Comparison of ENCODE assay signal across 16 cellular contexts in the genomic region with DNA sequence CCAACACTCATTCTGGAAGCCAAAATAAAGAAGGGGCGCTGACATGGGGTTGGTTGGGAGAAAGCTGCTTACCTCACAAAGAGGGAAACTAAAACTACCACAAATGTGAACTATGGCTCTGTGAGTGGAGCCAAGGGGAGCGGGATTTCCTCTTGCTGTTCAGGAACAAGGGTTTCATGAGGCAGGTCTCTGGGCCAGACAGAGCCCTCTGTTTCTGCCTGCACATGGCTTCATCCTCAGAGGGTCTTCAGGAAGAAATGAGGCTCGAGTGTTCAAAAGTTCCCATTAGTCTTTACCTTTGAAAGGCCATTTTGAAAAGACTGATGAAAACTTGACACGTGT. TPM values are rescaled to one million over a fixed set of nuclear protein-coding genes. Genes with fewer than 3 reads are reported as not detected.
A peak's percentile ranks its signal among the peaks of the same experiment; 100 is the strongest.
DNase-seq lines count a peak whose midpoint lies in the region; ATAC-seq and TF ChIP-seq lines count a peak whose summit lies in the region.
"Had no signal": no experiment of that assay in that cellular context is flagged by ENCODE, and none has a peak within 500 bp of the region (broad histone marks: within the 10 kb centered on the region; RNA-seq: fewer than 3 reads in every experiment).

No MANE protein-coding gene starts in this region.

- H3K27ac Mint-ChIP-seq in naive B cell: peak overlapping the region in 5 of 6 donors; percentile 55 to 79 (median 67)
- H3K27ac Mint-ChIP-seq: activated CD4-positive, alpha-beta memory T cell treated with anti-CD3 and anti-CD28 coated beads for 36 hours had no signal

- H4K20me1 ChIP-seq in mammary epithelial cell (ENCODE audit: insufficient read depth, low read length): no peaks in the 10 kb centered on the region

- H3K9ac ChIP-seq in mammary epithelial cell (ENCODE audit: insufficient read depth, low read length): no peak overlapping the region

- H3K4me3 Mint-ChIP-seq in naive B cell: no peak overlapping the region
- H3K4me3 Mint-ChIP-seq: activated CD4-positive, alpha-beta memory T cell treated with anti-CD3 and anti-CD28 coated beads for 36 hours; IgD-negative memory B cell had no signal

- TF ChIP-seq CTCF in left ventricle myocardium inferior (IDR thresholded peaks at IDR 0.05; ENCODE audit: borderline replicate concordance) (no peak), mammary epithelial cell (conservative IDR thresholded peaks at IDR 0.05 in 1 of 2, IDR thresholded peaks at IDR 0.05 in 1 of 2; ENCODE audit: extremely low read depth in 1 of 2, insufficient read depth in 1 of 2, low read depth in 1 of 2, low read length in 2 of 2) (no peak)

- no peaks in the 10 kb centered on the region for H3K27me3 ChIP-seq in left ventricle myocardium inferior (ENCODE audit: low read depth)
- H3K27me3 ChIP-seq in mammary epithelial cell (ENCODE audit: insufficient read depth, low read length): no peaks in the 10 kb centered on the region
- H3K27me3 ChIP-seq in aorta (ENCODE audit: control insufficient read depth in 1 of 2, insufficient read depth in 2 of 2, low read length in 1 of 2): no peaks in the 10 kb centered on the region
- H3K27me3 ChIP-seq: testis had no signal

- H3K4me2 ChIP-seq in mammary epithelial cell (ENCODE audit: insufficient read depth, low read depth, low read length): no peak overlapping the region

- WGBS in mammary epithelial cell (ENCODE audit: low coverage, missing lambda C conversion rate): 100% methylated on average over 4 of the region's 4 CpGs
- WGBS in aorta, 2 donors: 82% methylated on average over 4 of the region's 4 CpGs

- no peak for DNase-seq in left ventricle myocardium inferior
- no peak for DNase-seq in left ventricle myocardium superior
- DNase-seq in mammary epithelial cell: no peak
- no peak for DNase-seq in naive B cell
- no peak for DNase-seq in aorta
- no peak for DNase-seq in NCI-H187 (lab: John Stamatoyannopoulos, UW)
- DNase-seq in hippocampal formation (lab: John Stamatoyannopoulos, UW): no peak
- DNase-seq: glutamatergic neuron, left colon, NCI-H1436, NCI-H524 treated with DMSO at 0.1 percent for 48 hours, testis had no signal

- no TSS peak for BruUV-seq in mammary epithelial cell (replicated peaks; lab: Mats Ljungman, UMichigan)

- ATAC-seq in left ventricle myocardium superior (no peak), naive B cell (ENCODE audit: low read depth in 2 of 2) (no peak), aorta (ENCODE audit: low FRiP score) (peak; percentile 21), GM19351 (IDR thresholded peaks at IDR 0.05; ENCODE audit: unreplicated experiment) (no peak)

- peak overlapping the region; percentile 45 for H2AFZ ChIP-seq in mammary epithelial cell (ENCODE audit: low read depth, low read length)

- intact Hi-C loops in left ventricle myocardium inferior (cut with micrococcal nuclease): no loop called here
- intact Hi-C loops in left ventricle myocardium superior (cut with micrococcal nuclease): no loop called here
- intact Hi-C loops in mammary epithelial cell (cut with micrococcal nuclease): loop anchor here (1.0 to 5.0 kb wide), 4 partner anchors 45 to 101 kb away; a partner anchor contains a TSS
- intact Hi-C loops in aorta (cut with DNase I): no loop called here

- H3K27me3 Mint-ChIP-seq in naive B cell: no peaks in the 10 kb centered on the region
- H3K27me3 Mint-ChIP-seq: IgD-negative memory B cell had no signal

- H3K4me1 ChIP-seq in left ventricle myocardium inferior (peaks cover 22% of the 10 kb centered on the region), mammary epithelial cell (ENCODE audit: insufficient read depth, low read length) (peaks cover 28% of the 10 kb centered on the region), aorta (ENCODE audit: control insufficient read depth in 1 of 2, insufficient read depth in 2 of 2, low read length in 2 of 2) (no peaks in the 10 kb centered on the region)
- H3K4me1 ChIP-seq: testis had no signal

- H3K4me3 ChIP-seq in left ventricle myocardium inferior: no peak overlapping the region
- no peak overlapping the region for H3K4me3 ChIP-seq in mammary epithelial cell (replicated peaks in 1 of 3; ENCODE audit: insufficient read depth in 1 of 3, low read depth in 2 of 3, low read length in 3 of 3)
- no peak overlapping the region for H3K4me3 ChIP-seq in aorta (ENCODE audit: low read length in 2 of 2)
- H3K4me3 ChIP-seq: testis had no signal

- peaks cover 17% of the 10 kb centered on the region for H3K9me3 ChIP-seq in left ventricle myocardium inferior (replicated peaks)
- peaks cover 16% of the 10 kb centered on the region for H3K9me3 ChIP-seq in mammary epithelial cell (replicated peaks; ENCODE audit: insufficient read depth, low read length)
- peaks cover 2% of the 10 kb centered on the region for H3K9me3 ChIP-seq in aorta (ENCODE audit: control insufficient read depth, low read length)
- H3K9me3 ChIP-seq: testis had no signal

- dilution Hi-C loops in mammary epithelial cell (cut with HindIII; ENCODE audit: low sequenced_read_pairs): no loop called here

- in situ Hi-C loops in mammary epithelial cell (cut with MboI; ENCODE audit: low sequenced_read_pairs in 2 of 2): no loop called here

- H3K9me3 Mint-ChIP-seq in naive B cell: peaks cover 8 to 25% (median 20%) of the 10 kb centered on the region in 7 donors

- peaks cover 0 to 15% (median 8%) of the 10 kb centered on the region in 3 donors for H3K4me1 Mint-ChIP-seq in naive B cell

- CTCF ChIA-PET in mammary epithelial cell (lab: Charles Lee; ENCODE audit: low non-redundant PET): no interaction called here

- no peaks in the 10 kb centered on the region for H3K79me2 ChIP-seq in mammary epithelial cell (ENCODE audit: insufficient read depth, low read length)

- H3K36me3 ChIP-seq in left ventricle myocardium inferior: peaks cover 4% of the 10 kb centered on the region
- no peaks in the 10 kb centered on the region for H3K36me3 ChIP-seq in mammary epithelial cell (ENCODE audit: insufficient read depth, low read length)
- no peaks in the 10 kb centered on the region for H3K36me3 ChIP-seq in aorta (ENCODE audit: control insufficient read depth in 1 of 2, insufficient read depth in 2 of 2, low read length in 1 of 2)

- H3K27ac ChIP-seq in left ventricle myocardium inferior (replicated peaks): peak overlapping the region; percentile 64
- peak overlapping the region; percentile 85 for H3K27ac ChIP-seq in mammary epithelial cell (ENCODE audit: insufficient read depth, low read depth, low read length)
- H3K27ac ChIP-seq in aorta (ENCODE audit: low read depth in 1 of 2, low read length in 2 of 2): no peak overlapping the region
- H3K27ac ChIP-seq: testis had no signal

- H3K36me3 Mint-ChIP-seq in naive B cell: peaks cover 11 to 21% of the 10 kb centered on the region in 2 donors

RNA-seq across cellular contexts. Expression of a gene that starts 58.8 kb away (rescaled TPM):
- 0.60 TPM for total RNA-seq in left ventricle myocardium inferior
- 0.32 TPM for total RNA-seq in left ventricle myocardium superior
- total RNA-seq in mammary epithelial cell: 1 to 10 TPM in 1 of 2 donors, under 1 TPM in 1; 0.83 to 1.3 TPM
- polyA plus RNA-seq in mammary epithelial cell: 0.44 TPM
- polyA minus RNA-seq in mammary epithelial cell: not detected
- 1 to 10 TPM in 5 of 6 donors, not detected in 1; 2.8 to 5.3 (median 3.9) TPM for polyA plus RNA-seq in naive B cell (ENCODE audit: low read depth in 6 of 6)
- under 1 TPM in 1 of 2 donors, not detected in 1; 0.57 TPM for total RNA-seq in aorta
- polyA plus RNA-seq in aorta: under 1 TPM in 1 of 2 donors, not detected in 1; 0.15 TPM
- total RNA-seq: activated CD4-positive, alpha-beta memory T cell treated with anti-CD3 and anti-CD28 coated beads for 36 hours had no signal
- polyA plus RNA-seq: neural cell had no signal

Comparison
In these comparisons a context has a peak if more than half of its experiments do, and no peak if none do; other contexts are left out.
1. H3K27ac ChIP-seq: peak in left ventricle myocardium inferior (single experiment) and mammary epithelial cell (single experiment); none in aorta (0 of 2).